Comparison of ENCODE assay signal across 32 cellular contexts in genomic region chr15:34772312-34772711, GRCh38. TPM values are rescaled to one million over a fixed set of nuclear protein-coding genes. Genes with fewer than 3 reads are reported as not detected.
"Had no signal": no experiment of that assay in that cellular context is flagged by ENCODE, and none has a peak within 500 bp of the region (broad histone marks: within the 10 kb centered on the region; RNA-seq: fewer than 3 reads in every experiment).

No MANE protein-coding gene starts in this region.

- H3K4me3 Mint-ChIP-seq: stimulated activated effector memory CD8-positive, alpha-beta T cell treated with anti-CD3 and anti-CD28 coated beads, Interleukin-12 subunit alpha, Interleukin-12 subunit beta, amount 100 ng/mL, for 72 hours; stimulated activated memory B cell treated with anti-CD40 and anti-IgM and Interleukin-4, amounts not matched to agents 10 μg/mL and 1 μg/mL and 100 μg/mL, for 72 hours; stimulated activated naive B cell treated with anti-CD40 and anti-IgM and Interleukin-4, amounts not matched to agents 10 μg/mL and 1 μg/mL and 100 μg/mL, for 72 hours; stimulated activated naive CD8-positive, alpha-beta T cell treated with anti-CD3 and anti-CD28 coated beads, Interleukin-15, amount 100 ng/mL, for 72 hours; stimulated activated naive CD8-positive, alpha-beta T cell treated with anti-CD3 and anti-CD28 coated beads, Interleukin-15, Interleukin-2, amounts not matched to agents 100 ng/mL and 50 ng/mL, for 24 hours; type B pancreatic cell had no signal

- DNase-seq: stimulated activated CD4-positive, alpha-beta T cell treated with anti-CD3 and anti-CD28 coated beads, Interleukin-2, amount 100 ng/mL, for 48 hours; stimulated activated CD4-positive, alpha-beta T cell treated with anti-CD3 and anti-CD28 coated beads, Interleukin-4, amount 100 ng/mL, for 1 hour; stimulated activated CD4-positive, alpha-beta T cell treated with anti-CD3 and anti-CD28 coated beads, Interleukin-4, amount 100 ng/mL, for 24 hours; stimulated activated CD4-positive, alpha-beta T cell treated with anti-CD3 and anti-CD28 coated beads, Interleukin-4, amount 100 ng/mL, for 4 hours; stimulated activated CD8-positive, alpha-beta memory T cell treated with anti-CD3 and anti-CD28 coated beads, Interleukin-4, amount 100 ng/mL, for 48 hours; stimulated activated naive B cell treated with anti-CD40 and anti-IgM and Interleukin-4, amounts not matched to agents 10 μg/mL and 1 μg/mL and 100 μg/mL, for 72 hours; stimulated activated naive CD4-positive, alpha-beta T cell; stimulated activated naive CD4-positive, alpha-beta T cell treated with Interleukin-2 at 50 U/mL for 16 hours; stimulated activated naive CD8-positive, alpha-beta T cell treated with anti-CD3 and anti-CD28 coated beads, Interleukin-15, amount 100 ng/mL, for 72 hours; stimulated activated naive CD8-positive, alpha-beta T cell treated with anti-CD3 and anti-CD28 coated beads, Interleukin-15, Interleukin-2, amounts not matched to agents 100 U/mL and 50 U/mL, for 24 hours; stomach; substantia nigra; testis; thyroid gland; tibial artery; transverse colon; trophoblast cell; upper lobe of left lung; upper lobe of right lung; uterus had no signal

- H3K9me3 ChIP-seq: stomach, suprapubic skin, testis, thoracic aorta, thyroid gland, tibial artery, tibial nerve, transverse colon, upper lobe of left lung, upper lobe of right lung, uterus, vagina had no signal

- H3K4me1 Mint-ChIP-seq: stimulated activated effector memory CD8-positive, alpha-beta T cell treated with anti-CD3 and anti-CD28 coated beads, Interleukin-12 subunit alpha, Interleukin-12 subunit beta, amount 100 ng/mL, for 72 hours; stimulated activated memory B cell treated with anti-CD40 and anti-IgM and Interleukin-4, amounts not matched to agents 10 μg/mL and 1 μg/mL and 100 μg/mL, for 72 hours; stimulated activated naive CD8-positive, alpha-beta T cell treated with anti-CD3 and anti-CD28 coated beads, Interleukin-15, amount 100 ng/mL, for 72 hours had no signal

- H3K36me3 Mint-ChIP-seq: stimulated activated effector memory CD8-positive, alpha-beta T cell treated with anti-CD3 and anti-CD28 coated beads, Interleukin-12 subunit alpha, Interleukin-12 subunit beta, amount 100 ng/mL, for 72 hours; stimulated activated memory B cell treated with anti-CD40 and anti-IgM and Interleukin-4, amounts not matched to agents 10 μg/mL and 1 μg/mL and 100 μg/mL, for 72 hours; stimulated activated naive B cell treated with anti-CD40 and anti-IgM and Interleukin-4, amounts not matched to agents 10 μg/mL and 1 μg/mL and 100 μg/mL, for 72 hours; type B pancreatic cell had no signal

- H3K27me3 ChIP-seq: suprapubic skin, testis, thyroid gland, tibial artery, tibial nerve, transverse colon, upper lobe of left lung, upper lobe of right lung, uterus, vagina had no signal

- FAIRE-seq: urothelium cell line had no signal

- H3K4me3 ChIP-seq: stomach, suprapubic skin, testis, thoracic aorta, thyroid gland, tibial artery, tibial nerve, transverse colon, upper lobe of left lung, upper lobe of right lung, uterus, vagina had no signal

- H3K9me3 Mint-ChIP-seq: stimulated activated effector memory CD8-positive, alpha-beta T cell treated with anti-CD3 and anti-CD28 coated beads, Interleukin-12 subunit alpha, Interleukin-12 subunit beta, amount 100 ng/mL, for 72 hours; stimulated activated memory B cell treated with anti-CD40 and anti-IgM and Interleukin-4, amounts not matched to agents 10 μg/mL and 1 μg/mL and 100 μg/mL, for 72 hours; stimulated activated naive B cell treated with anti-CD40 and anti-IgM and Interleukin-4, amounts not matched to agents 10 μg/mL and 1 μg/mL and 100 μg/mL, for 72 hours; stimulated activated naive CD8-positive, alpha-beta T cell treated with anti-CD3 and anti-CD28 coated beads, Interleukin-15, amount 100 ng/mL, for 72 hours; stimulated activated naive CD8-positive, alpha-beta T cell treated with anti-CD3 and anti-CD28 coated beads, Interleukin-15, Interleukin-2, amounts not matched to agents 100 ng/mL and 50 ng/mL, for 24 hours; type B pancreatic cell had no signal

- H3K4me1 ChIP-seq: stomach, suprapubic skin, testis, thyroid gland, tibial artery, tibial nerve, transverse colon, upper lobe of left lung, upper lobe of right lung, uterus, vagina had no signal

- H3K27ac ChIP-seq: stomach, suprapubic skin, testis, thoracic aorta, thyroid gland, tibial artery, tibial nerve, transverse colon, upper lobe of left lung, upper lobe of right lung, uterus, vagina had no signal

- H3K36me3 ChIP-seq: stomach, suprapubic skin, thoracic aorta, thyroid gland, tibial artery, tibial nerve, transverse colon, upper lobe of left lung, upper lobe of right lung, uterus, vagina had no signal

- ATAC-seq: stimulated activated effector memory CD8-positive, alpha-beta T cell treated with anti-CD3 and anti-CD28 coated beads, Interleukin-12 subunit alpha, Interleukin-12 subunit beta, amount 100 ng/mL, for 72 hours; stimulated activated memory B cell treated with anti-CD40 and anti-IgM and Interleukin-4, amounts not matched to agents 10 μg/mL and 1 μg/mL and 100 μg/mL, for 72 hours; stimulated activated naive B cell treated with anti-CD40 and anti-IgM and Interleukin-4, amounts not matched to agents 10 μg/mL and 1 μg/mL and 100 μg/mL, for 72 hours; stimulated activated naive CD8-positive, alpha-beta T cell treated with anti-CD3 and anti-CD28 coated beads, Interleukin-15, amount 100 ng/mL, for 72 hours; stimulated activated naive CD8-positive, alpha-beta T cell treated with anti-CD3 and anti-CD28 coated beads, Interleukin-15, Interleukin-2, amounts not matched to agents 100 U/mL and 50 U/mL, for 24 hours; upper lobe of right lung had no signal

- H3K27ac Mint-ChIP-seq: stimulated activated effector memory CD8-positive, alpha-beta T cell treated with anti-CD3 and anti-CD28 coated beads, Interleukin-12 subunit alpha, Interleukin-12 subunit beta, amount 100 ng/mL, for 72 hours; stimulated activated memory B cell treated with anti-CD40 and anti-IgM and Interleukin-4, amounts not matched to agents 10 μg/mL and 1 μg/mL and 100 μg/mL, for 72 hours; stimulated activated naive B cell treated with anti-CD40 and anti-IgM and Interleukin-4, amounts not matched to agents 10 μg/mL and 1 μg/mL and 100 μg/mL, for 72 hours; stimulated activated naive CD8-positive, alpha-beta T cell treated with anti-CD3 and anti-CD28 coated beads, Interleukin-15, Interleukin-2, amounts not matched to agents 100 ng/mL and 50 ng/mL, for 24 hours; type B pancreatic cell had no signal

RNA-seq across cellular contexts. Expression of gene GJD2, which starts 17.5 kb away (rescaled TPM):
- total RNA-seq: subcutaneous adipose tissue, thoracic aorta, thyroid gland, tibial nerve, transverse colon, upper lobe of left lung, upper lobe of right lung, ureter, vagina had no signal
- polyA plus RNA-seq: stomach, urinary bladder had no signal

RNA-seq across cellular contexts. Expression of gene ACTC1, which starts 23.0 kb away (rescaled TPM):
- total RNA-seq: upper lobe of left lung had no signal
